In the genomic region with DNA sequence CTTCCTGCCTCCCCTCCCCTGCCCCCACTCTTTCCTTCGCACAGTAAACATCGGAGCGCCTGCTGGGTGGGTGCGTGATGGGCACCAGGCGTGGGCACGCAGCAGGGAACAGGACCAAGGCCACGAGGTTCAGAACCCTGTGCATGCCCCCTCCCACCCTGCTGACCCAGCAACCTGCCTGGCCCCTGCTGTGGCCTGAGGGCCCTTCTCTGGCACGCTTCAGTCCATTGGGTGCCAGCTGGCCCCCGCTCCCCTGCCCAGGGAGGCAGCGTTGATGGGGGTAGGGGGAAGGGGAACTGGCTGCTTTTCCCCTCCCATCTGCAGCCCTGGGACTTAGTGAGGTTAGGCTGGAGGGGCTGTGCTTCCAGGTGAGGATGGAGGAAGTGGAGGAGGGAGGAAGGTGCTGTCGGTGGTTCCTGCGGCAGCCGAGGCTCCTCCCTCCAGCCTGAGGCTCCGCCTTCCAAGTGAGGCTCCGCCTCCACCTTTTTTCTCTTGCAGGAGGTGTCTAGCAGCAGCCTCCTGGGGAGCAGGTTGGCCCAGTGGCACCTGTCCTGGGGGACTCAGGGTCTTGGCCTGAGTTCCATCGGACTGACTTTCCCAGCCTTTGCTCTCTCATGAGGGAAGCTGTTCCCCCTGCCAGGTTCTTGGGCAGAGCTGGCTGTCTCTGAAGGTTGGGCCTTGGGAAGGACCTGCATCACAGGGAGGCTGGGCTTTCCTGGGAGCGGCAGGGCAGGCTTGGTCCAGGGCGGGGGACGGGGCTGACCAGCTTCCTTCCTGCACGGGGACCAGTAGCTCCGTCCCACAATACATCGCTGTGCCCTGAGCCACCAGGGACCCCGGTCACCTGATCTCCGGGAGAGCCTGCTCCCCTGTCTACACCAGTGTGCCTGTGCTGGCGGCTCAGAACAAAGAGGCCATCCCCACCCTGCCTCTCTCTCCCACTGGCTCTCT, we compare ENCODE assay signal across 12 cellular contexts. TPM values are rescaled to one million over a fixed set of nuclear protein-coding genes. Genes with fewer than 3 reads are reported as not detected.
DNase-seq lines count a peak whose midpoint lies in the region; ATAC-seq, FAIRE-seq and TF ChIP-seq lines count a peak whose summit lies in the region.
"Had no signal": no experiment of that assay in that cellular context is flagged by ENCODE, and none has a peak within 500 bp of the region (broad histone marks: within the 10 kb centered on the region; RNA-seq: fewer than 3 reads in every experiment).

No MANE protein-coding gene starts in this region.

- peaks cover 12% of the 10 kb centered on the region for H3K36me3 Mint-ChIP-seq in activated CD4-positive, alpha-beta T cell treated with anti-CD3 and anti-CD28 coated beads, Interleukin-2, amount 10 ng/mL, durations not matched to agents 24 days and 14 days (ENCODE audit: low read depth)
- peaks cover 32% of the 10 kb centered on the region for H3K36me3 Mint-ChIP-seq in effector memory CD8-positive, alpha-beta T cell (ENCODE audit: insufficient read depth)
- H3K36me3 Mint-ChIP-seq: immature natural killer cell had no signal

- WGBS in pancreas, 2 donors: 59 to 71% methylated on average over 25 of the region's 25 CpGs
- WGBS in small intestine, 3 donors: 69 to 85% (median 84%) methylated on average over 19 to 25 of the region's 25 CpGs

- H3K27ac ChIP-seq in pancreas: peak overlapping the region; percentile 14 to 59 (median 40)
- peak overlapping the region in 1 of 2 donors; percentile 5 for H3K27ac ChIP-seq in small intestine (ENCODE audit: low read depth in 1 of 2, low read length in 1 of 2)

- peaks cover 6% of the 10 kb centered on the region for H3K4me1 Mint-ChIP-seq in activated CD4-positive, alpha-beta T cell treated with anti-CD3 and anti-CD28 coated beads, Interleukin-2, amount 10 ng/mL, durations not matched to agents 24 days and 14 days
- H3K4me1 Mint-ChIP-seq in effector memory CD8-positive, alpha-beta T cell (ENCODE audit: low read depth in 2 of 2): peaks cover 23 to 24% of the 10 kb centered on the region in 2 donors

- H3K27me3 ChIP-seq in BE2C (no peaks in the 10 kb centered on the region), pancreas (no peaks in the 10 kb centered on the region), small intestine (ENCODE audit: control insufficient read depth in 2 of 2, insufficient read depth in 2 of 2, low read length in 2 of 2) (no peaks in the 10 kb centered on the region)

- H3K36me3 ChIP-seq in BE2C (peaks cover 31% of the 10 kb centered on the region), pancreas (peaks cover 0 to 9% (median 2%) of the 10 kb centered on the region in 3 donors), small intestine (ENCODE audit: control insufficient read depth in 2 of 2, insufficient read depth in 2 of 2, low read length in 2 of 2) (peaks cover 3 to 4% of the 10 kb centered on the region in 2 donors)

- no peak for TF ChIP-seq CTCF in BE2C (IDR thresholded peaks at IDR 0.05; ENCODE audit: low read depth, low read length)
- TF ChIP-seq CTCF in pancreas (IDR thresholded peaks at IDR 0.05): no peak

- H3K9me3 Mint-ChIP-seq in activated CD4-positive, alpha-beta T cell treated with anti-CD3 and anti-CD28 coated beads, Interleukin-2, amount 10 ng/mL, durations not matched to agents 24 days and 14 days: no peaks in the 10 kb centered on the region
- H3K9me3 Mint-ChIP-seq in effector memory CD8-positive, alpha-beta T cell: no peaks in the 10 kb centered on the region
- H3K9me3 Mint-ChIP-seq: immature natural killer cell had no signal

- peak; percentile 80 for DNase-seq in BE2C
- DNase-seq in activated CD4-positive, alpha-beta T cell treated with anti-CD3 and anti-CD28 coated beads, Interleukin-2, amount 10 ng/mL, durations not matched to agents 24 days and 14 days: peak; percentile 90
- peak in 2 of 3 experiments; percentile 14 to 22 for DNase-seq in effector memory CD8-positive, alpha-beta T cell
- peak in 5 of 6 donors; percentile 59 to 86 (median 69) for DNase-seq in pancreas
- DNase-seq in H4 (ENCODE audit: low spot score): no peak
- DNase-seq in small intestine: no peak
- no peak for DNase-seq in head of caudate nucleus
- DNase-seq: DMS53, NCI-H69 had no signal

- no peaks in the 10 kb centered on the region for H3K9me3 ChIP-seq in BE2C
- no peaks in the 10 kb centered on the region for H3K9me3 ChIP-seq in pancreas
- H3K9me3 ChIP-seq in small intestine (ENCODE audit: control insufficient read depth, low read depth): no peaks in the 10 kb centered on the region
- H3K9me3 ChIP-seq: HAP-1 had no signal

- H3K4me3 ChIP-seq in BE2C (ENCODE audit: low read depth, low read length) (peak overlapping the region; percentile 56), pancreas (peak overlapping the region in 1 of 4 donors; percentile 1), small intestine (ENCODE audit: low read depth in 1 of 2, low read length in 2 of 2) (no peak overlapping the region)
- H3K4me3 ChIP-seq: HAP-1 had no signal

- H3K4me1 ChIP-seq in BE2C: peaks cover 12% of the 10 kb centered on the region
- H3K4me1 ChIP-seq in pancreas: peaks cover 31 to 56% (median 54%) of the 10 kb centered on the region in 3 donors
- peaks cover 0 to 2% of the 10 kb centered on the region in 2 donors for H3K4me1 ChIP-seq in small intestine (ENCODE audit: control insufficient read depth in 2 of 2, insufficient read depth in 1 of 2, low read depth in 1 of 2, low read length in 1 of 2)
- H3K4me1 ChIP-seq: HAP-1 had no signal

- H3K27ac Mint-ChIP-seq in activated CD4-positive, alpha-beta T cell treated with anti-CD3 and anti-CD28 coated beads, Interleukin-2, amount 10 ng/mL, durations not matched to agents 24 days and 14 days: peak overlapping the region; percentile 15
- H3K27ac Mint-ChIP-seq in effector memory CD8-positive, alpha-beta T cell: peak overlapping the region in 1 of 2 donors; percentile 80
- H3K27ac Mint-ChIP-seq: immature natural killer cell had no signal

- no peaks in the 10 kb centered on the region for H3K27me3 Mint-ChIP-seq in activated CD4-positive, alpha-beta T cell treated with anti-CD3 and anti-CD28 coated beads, Interleukin-2, amount 10 ng/mL, durations not matched to agents 24 days and 14 days
- H3K27me3 Mint-ChIP-seq in effector memory CD8-positive, alpha-beta T cell: no peaks in the 10 kb centered on the region

- no peak overlapping the region for H3K4me3 Mint-ChIP-seq in activated CD4-positive, alpha-beta T cell treated with anti-CD3 and anti-CD28 coated beads, Interleukin-2, amount 10 ng/mL, durations not matched to agents 24 days and 14 days
- H3K4me3 Mint-ChIP-seq in effector memory CD8-positive, alpha-beta T cell: peak overlapping the region in 1 of 2 donors; percentile 5
- H3K4me3 Mint-ChIP-seq: immature natural killer cell had no signal

- no peak for FAIRE-seq in pancreas (lab: Jason Lieb, UNC)
- FAIRE-seq in small intestine (lab: Jason Lieb, UNC): no peak

- intact Hi-C loops in activated CD4-positive, alpha-beta T cell treated with anti-CD3 and anti-CD28 coated beads, Interleukin-2, amount 10 ng/mL, durations not matched to agents 24 days and 14 days (cut with micrococcal nuclease): no loop called here
- intact Hi-C loops in pancreas (cut with DNase I) (loop anchor here in 1 of 3 donors (5.0 kb wide), 1 partner anchor 37 kb away; no protein-coding TSS in a partner anchor), head of caudate nucleus (cut with DNase I) (no loop called here)

- peak; percentile 48 for ATAC-seq in effector memory CD8-positive, alpha-beta T cell (replicated peaks)
- ATAC-seq in pancreas (peak; percentile 4 to 58 (median 38)), HG03139 (IDR thresholded peaks at IDR 0.05; ENCODE audit: unreplicated experiment) (no peak)

RNA-seq across cellular contexts. Expression of gene PIAS4, which starts 7.3 kb away (rescaled TPM):
- 105 TPM for polyA plus RNA-seq in BE2C (2012; ENCODE audit: insufficient read depth, insufficient read length, low read depth)
- 32.2 and 33.2 TPM in 2 replicates for total RNA-seq in activated CD4-positive, alpha-beta T cell treated with anti-CD3 and anti-CD28 coated beads, Interleukin-2, amount 10 ng/mL, durations not matched to agents 24 days and 14 days
- 10 to 100 TPM; 13.4 to 25.3 (median 16.1) TPM for total RNA-seq in pancreas
- 10 to 100 TPM; 12.8 to 14.8 TPM for polyA plus RNA-seq in pancreas
- total RNA-seq in H4 (2014; rRNA removed; shearing (Covaris generic)): 5.7 and 9.9 TPM in 2 replicates
- 10 to 100 TPM; 10.8 to 14.8 (median 11.4) TPM for polyA plus RNA-seq in small intestine

RNA-seq across cellular contexts. Expression of gene EEF2, which starts 29.6 kb away (rescaled TPM):
- 3,076 TPM for polyA plus RNA-seq in BE2C (2012; ENCODE audit: insufficient read depth, insufficient read length, low read depth)
- total RNA-seq in activated CD4-positive, alpha-beta T cell treated with anti-CD3 and anti-CD28 coated beads, Interleukin-2, amount 10 ng/mL, durations not matched to agents 24 days and 14 days: 2,394 and 2,438 TPM in 2 replicates
- 1,000 to 10,000 TPM; 2,199 to 4,238 (median 2,879) TPM for total RNA-seq in pancreas
- polyA plus RNA-seq in pancreas (1,000 to 10,000 TPM in 1 of 2 donors, 100 to 1,000 TPM in 1; 545 to 1,088 TPM), small intestine (1,000 to 10,000 TPM in 2 of 3 donors, 100 to 1,000 TPM in 1; 962 to 2,089 (median 1,343) TPM)
- total RNA-seq in H4 (2014; rRNA removed; shearing (Covaris generic)): 588 and 692 TPM in 2 replicates

RNA-seq across cellular contexts. Expression of gene DAPK3, which starts 43.9 kb away (rescaled TPM):
- 134 TPM for polyA plus RNA-seq in BE2C (2012; ENCODE audit: insufficient read depth, insufficient read length, low read depth)
- total RNA-seq in activated CD4-positive, alpha-beta T cell treated with anti-CD3 and anti-CD28 coated beads, Interleukin-2, amount 10 ng/mL, durations not matched to agents 24 days and 14 days: 45.6 and 46.7 TPM in 2 replicates
- 10 to 100 TPM; 20.6 to 40.1 (median 27.4) TPM for total RNA-seq in pancreas
- 10 to 100 TPM; 50.6 to 61.4 TPM for polyA plus RNA-seq in pancreas
- total RNA-seq in H4 (2014; rRNA removed; shearing (Covaris generic)): 54.5 and 70.3 TPM in 2 replicates
- 10 to 100 TPM; 56.3 to 72.4 (median 64.6) TPM for polyA plus RNA-seq in small intestine

RNA-seq across cellular contexts. Expression of gene ZBTB7A, which starts 51.9 kb away (rescaled TPM):
- 17.1 TPM for polyA plus RNA-seq in BE2C (2012; ENCODE audit: insufficient read depth, insufficient read length, low read depth)
- 35.8 and 39.6 TPM in 2 replicates for total RNA-seq in activated CD4-positive, alpha-beta T cell treated with anti-CD3 and anti-CD28 coated beads, Interleukin-2, amount 10 ng/mL, durations not matched to agents 24 days and 14 days
- total RNA-seq in pancreas: 10 to 100 TPM; 10.9 to 25.0 (median 15.6) TPM
- 1 to 10 TPM; 6.1 to 9.3 TPM for polyA plus RNA-seq in pancreas
- total RNA-seq in H4 (2014; rRNA removed; shearing (Covaris generic)): 2.5 and 5.0 TPM in 2 replicates
- 10 to 100 TPM; 14.3 to 27.0 (median 16.8) TPM for polyA plus RNA-seq in small intestine

Comparison
In these comparisons a context has a peak if more than half of its experiments do, and no peak if none do; other contexts are left out.
1. DNase-seq: peak in BE2C (single experiment), activated CD4-positive, alpha-beta T cell treated with anti-CD3 and anti-CD28 coated beads, Interleukin-2, amount 10 ng/mL, durations not matched to agents 24 days and 14 days (single experiment), effector memory CD8-positive, alpha-beta T cell (2 of 3) and pancreas (5 of 6); none in H4 (single experiment), small intestine (single experiment) and head of caudate nucleus (0 of 42).